8 cellular contexts compared by ENCODE assay signal in the genomic region with DNA sequence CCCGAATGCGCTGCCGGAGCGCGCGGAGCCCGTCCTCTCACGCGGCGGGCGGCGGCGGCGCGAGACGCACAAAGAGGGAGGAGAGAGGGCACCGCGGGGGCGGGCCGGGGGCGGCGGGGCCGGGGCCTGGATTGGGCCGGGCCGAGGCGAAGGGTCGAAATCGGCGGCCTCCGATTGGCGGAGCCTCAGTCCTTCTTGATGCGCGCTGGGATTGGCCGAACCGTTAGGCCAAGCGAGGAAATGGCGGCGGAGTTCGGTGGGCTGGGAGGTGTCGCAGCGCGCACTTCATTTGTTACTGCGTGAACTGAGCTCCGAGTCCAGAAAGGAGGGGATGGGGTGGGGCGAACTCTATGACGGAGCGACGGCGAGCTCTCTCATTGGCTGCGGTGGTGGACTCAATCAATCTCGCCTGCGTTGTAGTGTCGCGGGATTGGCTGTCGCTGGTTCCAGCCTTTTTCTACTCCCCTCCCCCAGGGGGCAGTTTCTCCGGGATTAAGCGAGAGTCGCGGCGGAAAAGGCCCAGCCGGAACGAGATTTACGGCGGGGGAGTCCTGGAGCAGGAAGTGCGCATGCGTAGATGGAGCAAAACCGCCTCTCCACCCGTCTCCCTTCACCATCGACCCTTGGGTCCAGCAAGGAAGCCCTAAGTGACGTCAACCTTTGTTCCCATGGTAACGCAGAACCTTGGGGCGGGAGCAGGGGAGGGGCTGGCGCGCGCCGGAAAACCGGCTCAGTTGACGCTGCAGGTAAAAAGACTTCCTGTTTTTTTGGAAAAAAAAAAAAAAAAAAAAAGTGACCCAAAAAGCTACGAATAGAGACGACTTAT. TPM values are rescaled to one million over a fixed set of nuclear protein-coding genes. Genes with fewer than 3 reads are reported as not detected.
DNase-seq lines count a peak whose midpoint lies in the region; ATAC-seq, FAIRE-seq and TF ChIP-seq lines count a peak whose summit lies in the region.

A gene with protein sequence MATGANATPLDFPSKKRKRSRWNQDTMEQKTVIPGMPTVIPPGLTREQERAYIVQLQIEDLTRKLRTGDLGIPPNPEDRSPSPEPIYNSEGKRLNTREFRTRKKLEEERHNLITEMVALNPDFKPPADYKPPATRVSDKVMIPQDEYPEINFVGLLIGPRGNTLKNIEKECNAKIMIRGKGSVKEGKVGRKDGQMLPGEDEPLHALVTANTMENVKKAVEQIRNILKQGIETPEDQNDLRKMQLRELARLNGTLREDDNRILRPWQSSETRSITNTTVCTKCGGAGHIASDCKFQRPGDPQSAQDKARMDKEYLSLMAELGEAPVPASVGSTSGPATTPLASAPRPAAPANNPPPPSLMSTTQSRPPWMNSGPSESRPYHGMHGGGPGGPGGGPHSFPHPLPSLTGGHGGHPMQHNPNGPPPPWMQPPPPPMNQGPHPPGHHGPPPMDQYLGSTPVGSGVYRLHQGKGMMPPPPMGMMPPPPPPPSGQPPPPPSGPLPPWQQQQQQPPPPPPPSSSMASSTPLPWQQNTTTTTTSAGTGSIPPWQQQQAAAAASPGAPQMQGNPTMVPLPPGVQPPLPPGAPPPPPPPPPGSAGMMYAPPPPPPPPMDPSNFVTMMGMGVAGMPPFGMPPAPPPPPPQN (minus strand): TSS at position 70 of the 826 bp plus-strand sequence. CDS start 150 bp downstream, outside the sequence.

- peaks cover 16 to 30% of the 10 kb centered on the region in 2 experiments for H3K36me3 ChIP-seq in keratinocyte (ENCODE audit: control insufficient read depth in 2 of 2, extremely low read depth in 1 of 2, insufficient read depth in 2 of 2, low read length in 2 of 2)

- no peaks in the 10 kb centered on the region for H3K9me3 Mint-ChIP-seq in chondrocyte (ENCODE audit: low read depth)

- ATAC-seq in GM19043 (IDR thresholded peaks at IDR 0.05; ENCODE audit: low read depth, unreplicated experiment) (peak; percentile 84), HG03378 (IDR thresholded peaks at IDR 0.05; ENCODE audit: unreplicated experiment) (peak; percentile 77)

- H3K4me3 ChIP-seq in keratinocyte (ENCODE audit: control insufficient read depth in 2 of 3, extremely low read depth in 1 of 3, insufficient read depth in 2 of 3, low read depth in 1 of 3, low read length in 3 of 3), result peak within 1 kb of the TSS; percentile 67 to 100 (median 99)

- peak within 1 kb of the TSS; percentile 82 for H3K4me3 Mint-ChIP-seq in chondrocyte (ENCODE audit: unreplicated experiment)

- peak within 1 kb of the TSS; percentile 86 for H2AFZ ChIP-seq in keratinocyte (ENCODE audit: control insufficient read depth, low read length)

- peak within 1 kb of the TSS; percentile 97 for H3K27ac Mint-ChIP-seq in chondrocyte (ENCODE audit: unreplicated experiment)

- H3K9me1 ChIP-seq in keratinocyte (ENCODE audit: control insufficient read depth, extremely low read depth, insufficient read depth, low read length), result no peaks in the 10 kb centered on the region

- TF ChIP-seq CTCF in chondrocyte (IDR thresholded peaks at IDR 0.05), result peak; percentile 42
- TF ChIP-seq CTCF in keratinocyte (optimal IDR thresholded peaks at IDR 0.05 in 1 of 3, IDR thresholded peaks at IDR 0.05 in 1 of 3, conservative IDR thresholded peaks at IDR 0.05 in 1 of 3; ENCODE audit: extremely low read depth in 1 of 3, insufficient read depth in 2 of 3, low read length in 3 of 3), result no peak

- peak within 1 kb of the TSS; percentile 93 for H3K27ac ChIP-seq in keratinocyte (ENCODE audit: control insufficient read depth, insufficient read depth, low read length)

- peak; percentile 74 for FAIRE-seq in keratinocyte (lab: Jason Lieb, UNC)

- H3K9ac ChIP-seq in keratinocyte (ENCODE audit: control insufficient read depth, extremely low read depth, insufficient read depth, low read length), result peak within 1 kb of the TSS; percentile 91

- H3K27me3 Mint-ChIP-seq in chondrocyte (ENCODE audit: low read depth), result no peaks in the 10 kb centered on the region

- H3K4me1 Mint-ChIP-seq in chondrocyte (ENCODE audit: low read depth), result peaks cover 30% of the 10 kb centered on the region

- peaks cover 16% of the 10 kb centered on the region for H3K4me1 ChIP-seq in keratinocyte (ENCODE audit: control insufficient read depth, extremely low read depth, insufficient read depth, low read length)

- no peaks in the 10 kb centered on the region for H3K9me3 ChIP-seq in keratinocyte (ENCODE audit: control insufficient read depth, low read depth, low read length)

- peak; percentile 98 for DNase-seq in AG20443 (ENCODE audit: low spot score)
- DNase-seq in NCI-H460 (ENCODE audit: extremely low read depth, low read depth), result peak; percentile 99
- peak; percentile 96 for DNase-seq in activated CD4-positive, CD25-positive, alpha-beta regulatory T cell treated with anti-CD3 and anti-CD28 coated beads, Interleukin-2, amount 50 U/mL, for 72 hours
- peak; percentile 99 for DNase-seq in chondrocyte (ENCODE audit: low spot score)
- peak; percentile 97 for DNase-seq in keratinocyte (ENCODE audit: low read depth, low spot score)
- peak; percentile 94 to 99 for DNase-seq in stimulated activated CD4-positive, alpha-beta T cell treated with anti-CD3 and anti-CD28 coated beads, Interleukin-15, amount 100 ng/mL, for 1 hour (ENCODE audit: low read depth in 1 of 2, low spot score in 1 of 2)

- H3K4me2 ChIP-seq in keratinocyte (ENCODE audit: control insufficient read depth, extremely low read depth, insufficient read depth, low read depth, low read length), result peak within 1 kb of the TSS; percentile 100

- H3K36me3 Mint-ChIP-seq in chondrocyte (ENCODE audit: low read depth), result peaks cover 19% of the 10 kb centered on the region

- no peaks in the 10 kb centered on the region for H3K27me3 ChIP-seq in keratinocyte (ENCODE audit: control insufficient read depth, extremely low read depth, insufficient read depth, low read length)

- dilution Hi-C loops in keratinocyte (cut with MboI; ENCODE audit: extremely low pct_ligation_motif_present, low sequenced_read_pairs), result no loop called here

- peaks cover 34% of the 10 kb centered on the region for H4K20me1 ChIP-seq in keratinocyte (ENCODE audit: control insufficient read depth, extremely low read depth, insufficient read depth, low read length)

- peaks cover 39% of the 10 kb centered on the region for H3K79me2 ChIP-seq in keratinocyte (ENCODE audit: control insufficient read depth, insufficient read depth, low read length)

RNA-seq across cellular contexts. Expression of the gene that starts here (rescaled TPM):
- total RNA-seq in NCI-H460 (2014; rRNA removed; shearing (Covaris generic)), result 72.2 and 90.0 TPM in 2 replicates
- 88.6 and 110 TPM in 2 replicates for polyA plus RNA-seq in NCI-H460 (2014; cell fraction: nucleus; rRNA removed)
- total RNA-seq in chondrocyte, result 183 to 198 TPM (median 190 TPM) in 3 replicates
- 34.3 to 153 TPM (median 54.5 TPM) in 3 replicates for polyA plus RNA-seq in keratinocyte
- 334 TPM for polyA plus RNA-seq in keratinocyte (2011; ENCODE audit: low read depth)
- 50.6 and 57.5 TPM in 2 replicates for polyA plus RNA-seq in keratinocyte (2011; cell fraction: cytosol; rRNA removed)
- polyA plus RNA-seq in keratinocyte (2011; cell fraction: nucleus; rRNA removed), result 170 and 203 TPM in 2 replicates
- polyA plus RNA-seq in keratinocyte (2012; ENCODE audit: low replicate concordance), result 119 and 180 TPM in 2 replicates
- 31.7 to 117 TPM (median 63.9 TPM) in 3 replicates for polyA minus RNA-seq in keratinocyte
- polyA minus RNA-seq in keratinocyte (2011; cell fraction: cytosol; rRNA and poly(A)+ RNA removed), result 54.7 TPM
- 62.7 and 81.1 TPM in 2 replicates for polyA minus RNA-seq in keratinocyte (2011; cell fraction: nucleus; rRNA and poly(A)+ RNA removed)

Comparison
In these comparisons a context has a peak if more than half of its experiments do, and no peak if none do; other contexts are left out.
1. Peak in every context shown above with its lines: DNase-seq, ATAC-seq, H3K4me3 ChIP-seq and H3K27ac ChIP-seq.